ENCODE assay signal across 8 cellular contexts in the genomic region with DNA sequence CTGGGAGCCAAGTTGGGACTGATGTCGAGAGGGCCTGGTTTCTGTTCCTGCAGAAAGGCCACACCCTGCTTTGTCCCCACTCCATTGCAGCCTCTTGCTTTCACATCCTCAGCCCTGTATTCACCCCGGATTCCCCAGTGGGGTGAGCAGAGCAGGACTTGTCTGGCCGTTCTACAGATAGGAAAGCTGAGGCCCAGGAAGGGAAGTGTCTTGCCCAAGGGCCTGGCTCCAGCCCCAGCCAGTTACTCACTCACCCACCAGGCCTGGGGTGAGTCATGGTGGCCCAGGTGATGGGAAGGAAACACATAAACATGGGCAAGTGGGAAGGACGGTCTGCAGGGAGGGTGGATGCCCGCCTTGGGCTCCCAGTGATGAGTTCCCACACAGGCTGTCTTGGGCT. TPM values are rescaled to one million over a fixed set of nuclear protein-coding genes. Genes with fewer than 3 reads are reported as not detected.
DNase-seq lines count a peak whose midpoint lies in the region; ATAC-seq, FAIRE-seq and TF ChIP-seq lines count a peak whose summit lies in the region.

No MANE protein-coding gene starts in this region.

- H3K27ac ChIP-seq in GM23248 (peak overlapping the region; percentile 41), foreskin keratinocyte (peak overlapping the region; percentile 79), GM23338 (ENCODE audit: low read depth) (no peak overlapping the region), small intestine (ENCODE audit: low read depth in 1 of 2, low read length in 1 of 2) (no peak overlapping the region)
- H3K27ac ChIP-seq in CD4-positive, alpha-beta T cell (ENCODE audit: low read depth, low read length), result no peak overlapping the region

- H3K4me1 Mint-ChIP-seq in GM23338, result peaks cover 2% of the 10 kb centered on the region; the same call in 1 of the 3 replicates
- peaks cover 2% of the 10 kb centered on the region for H3K4me1 Mint-ChIP-seq in CD4-positive, alpha-beta T cell (ENCODE audit: low read depth)

- intact Hi-C loops in CD4-positive, alpha-beta T cell (cut with DNase I, micrococcal nuclease), result no loop called here

- WGBS in GM23248 (ENCODE audit: low coverage in 1 of 2, low lambda C conversion rate in 2 of 2, missing lambda C conversion rate in 2 of 2), 2 experiments, result 33 to 34% methylated on average over 5 of the region's 5 CpGs
- WGBS in small intestine, 3 donors, result 50 to 66% (median 57%) methylated on average over 5 of the region's 5 CpGs

- no peaks in the 10 kb centered on the region for H3K9me3 Mint-ChIP-seq in GM23338
- H3K9me3 Mint-ChIP-seq in CD4-positive, alpha-beta T cell, result no peaks in the 10 kb centered on the region

- no peak overlapping the region for H3K4me3 Mint-ChIP-seq in GM23338
- no peak overlapping the region for H3K4me3 Mint-ChIP-seq in CD4-positive, alpha-beta T cell

- CTCF ChIA-PET in CD4-positive, alpha-beta T cell (lab: Charles Lee), result no interaction called here

- H3K36me3 Mint-ChIP-seq in GM23338 (ENCODE audit: low read depth), result no peaks in the 10 kb centered on the region
- H3K36me3 Mint-ChIP-seq in CD4-positive, alpha-beta T cell (ENCODE audit: low read depth), result no peaks in the 10 kb centered on the region

- no peaks in the 10 kb centered on the region for H3K9me3 ChIP-seq in GM23248 (ENCODE audit: low read depth)
- H3K9me3 ChIP-seq in small intestine (ENCODE audit: control insufficient read depth, low read depth), result no peaks in the 10 kb centered on the region
- H3K9me3 ChIP-seq in CD4-positive, alpha-beta T cell (ENCODE audit: control insufficient read depth, low read length), result no peaks in the 10 kb centered on the region

- H3K79me2 ChIP-seq in GM23248 (ENCODE audit: insufficient read depth) (no peaks in the 10 kb centered on the region), GM23338 (replicated peaks; ENCODE audit: insufficient read depth) (no peaks in the 10 kb centered on the region)

- no peak for FAIRE-seq in small intestine (lab: Jason Lieb, UNC)

- H3K9ac ChIP-seq in GM23248, result peak overlapping the region; percentile 54

- peak overlapping the region; percentile 5 for H3K4me2 ChIP-seq in GM23248 (ENCODE audit: unreplicated experiment)
- H3K4me2 ChIP-seq in GM23338, result no peak overlapping the region

- no peak overlapping the region for H3K27ac Mint-ChIP-seq in GM23338
- no peak overlapping the region for H3K27ac Mint-ChIP-seq in CD4-positive, alpha-beta T cell

- H3K9me2 ChIP-seq in GM23248 (ENCODE audit: insufficient read depth), result no peaks in the 10 kb centered on the region
- H3K9me2 ChIP-seq in GM23338 (ENCODE audit: insufficient read depth), result no peaks in the 10 kb centered on the region

- H4K20me1 ChIP-seq in GM23248 (ENCODE audit: insufficient read depth), result no peaks in the 10 kb centered on the region
- no peaks in the 10 kb centered on the region for H4K20me1 ChIP-seq in GM23338 (replicated peaks; ENCODE audit: insufficient read depth)

- DNase-seq in AG08395 (ENCODE audit: low spot score), result peak; percentile 94
- DNase-seq in GM23248, result peak; percentile 97
- DNase-seq in SIG-M5 (lab: John Stamatoyannopoulos, UW), result peak; percentile 26
- peak; percentile 96 to 98 for DNase-seq in foreskin keratinocyte
- DNase-seq in GM23338 (ENCODE audit: low spot score), result no peak
- no peak for DNase-seq in small intestine
- DNase-seq in CD4-positive, alpha-beta T cell, result no peak

- POLR2A ChIA-PET in CD4-positive, alpha-beta T cell (lab: Charles Lee), result no interaction called here

- no peak for TF ChIP-seq CTCF in foreskin keratinocyte (conservative IDR thresholded peaks at IDR 0.05)
- no peak for TF ChIP-seq CTCF in GM23338 (conservative IDR thresholded peaks at IDR 0.05; ENCODE audit: low read depth in 2 of 2)
- no peak for TF ChIP-seq CTCF in CD4-positive, alpha-beta T cell (IDR thresholded peaks at IDR 0.05)

- no peak overlapping the region for H3K4me3 ChIP-seq in GM23248
- H3K4me3 ChIP-seq in GM23338, result no peak overlapping the region
- no peak overlapping the region for H3K4me3 ChIP-seq in small intestine (ENCODE audit: low read depth in 1 of 2, low read length in 2 of 2)

- H3K4me1 ChIP-seq in GM23248 (ENCODE audit: insufficient read depth) (peaks cover 9% of the 10 kb centered on the region), foreskin keratinocyte (peaks cover 43% of the 10 kb centered on the region), GM23338 (ENCODE audit: insufficient read depth) (peaks cover 5% of the 10 kb centered on the region; the same call in 1 of the 2 replicates), small intestine (ENCODE audit: control insufficient read depth in 2 of 2, insufficient read depth in 1 of 2, low read depth in 1 of 2, low read length in 1 of 2) (no peaks in the 10 kb centered on the region)

- H3F3A ChIP-seq in GM23248 (ENCODE audit: insufficient read depth) (no peaks in the 10 kb centered on the region), GM23338 (replicated peaks; ENCODE audit: low read depth) (0 out of 2 replicates have a peak, but pooled peaks cover 5% of the 10 kb centered on the region)

- in situ Hi-C loops in GM23248 (cut with MboI), result no loop called here

- ATAC-seq in foreskin keratinocyte, result peak; percentile 85
- ATAC-seq in GM23338, result no peak
- no peak for ATAC-seq in GM21786 (IDR thresholded peaks at IDR 0.05; ENCODE audit: unreplicated experiment)
- ATAC-seq in CD4-positive, alpha-beta T cell (ENCODE audit: poor library complexity), result no peak

- peaks cover 13% of the 10 kb centered on the region for H3K27me3 Mint-ChIP-seq in GM23338 (ENCODE audit: insufficient read depth, low read depth, poor library complexity)
- H3K27me3 Mint-ChIP-seq in CD4-positive, alpha-beta T cell, result no peaks in the 10 kb centered on the region

- H3K36me3 ChIP-seq in GM23248 (ENCODE audit: low read depth) (no peaks in the 10 kb centered on the region), GM23338 (ENCODE audit: insufficient read depth) (no peaks in the 10 kb centered on the region), small intestine (ENCODE audit: control insufficient read depth in 2 of 2, insufficient read depth in 2 of 2, low read length in 2 of 2) (no peaks in the 10 kb centered on the region)

- H3K27me3 ChIP-seq in GM23248 (replicated peaks; ENCODE audit: insufficient read depth), result no peaks in the 10 kb centered on the region
- no peaks in the 10 kb centered on the region for H3K27me3 ChIP-seq in foreskin keratinocyte
- H3K27me3 ChIP-seq in GM23338 (ENCODE audit: insufficient read depth), result 0 out of 2 replicates have a peak, but pooled peaks cover 8% of the 10 kb centered on the region
- no peaks in the 10 kb centered on the region for H3K27me3 ChIP-seq in small intestine (ENCODE audit: control insufficient read depth in 2 of 2, insufficient read depth in 2 of 2, low read length in 2 of 2)
- no peaks in the 10 kb centered on the region for H3K27me3 ChIP-seq in CD4-positive, alpha-beta T cell (ENCODE audit: control insufficient read depth, insufficient read depth, low read length)

- H2AFZ ChIP-seq in GM23248, result no peak overlapping the region
- no peak overlapping the region for H2AFZ ChIP-seq in GM23338

TF ChIP-seq in GM23338, 12 proteins besides CTCF, POLR2A, EP300 and RAD21 (continues in another document):
- TF ChIP-seq POLR2AphosphoS5 (IDR thresholded peaks at IDR 0.05; ENCODE audit: low read depth), result no peak

RNA-seq across cellular contexts. Expression of a gene that starts 6.1 kb away (rescaled TPM):
- total RNA-seq in GM23248 (2014; rRNA removed; shearing (Covaris generic)), result 12.4 and 17.7 TPM in 2 replicates
- polyA plus RNA-seq in GM23248 (2016; fragmentation: Nextera tagmentation; extraction: Ambion mirVana) (5.1 and 5.8 TPM in 2 replicates), foreskin keratinocyte (107 and 117 TPM in 2 replicates), GM23338 (2016; fragmentation: Nextera tagmentation; extraction: Ambion mirVana) (5.6 and 5.9 TPM in 2 replicates), small intestine (1 to 10 TPM; 1.6 to 7.1 (median 1.8) TPM)
- total RNA-seq in foreskin keratinocyte, result 119 and 131 TPM in 2 replicates
- 14.7 and 15.8 TPM in 2 replicates for total RNA-seq in GM23338 (2014; rRNA removed; shearing (Covaris generic))
- 1 to 10 TPM; 4.8 to 5.2 TPM for total RNA-seq in CD4-positive, alpha-beta T cell

Comparison
In these comparisons a context has a peak if more than half of its experiments do, and no peak if none do; other contexts are left out.
1. DNase-seq: peak in AG08395 (single experiment), GM23248 (single experiment), SIG-M5 (single experiment) and foreskin keratinocyte (2 of 2); none in GM23338 (single experiment), small intestine (single experiment) and CD4-positive, alpha-beta T cell (0 of 10).
2. H3K27ac ChIP-seq: peak in GM23248 (single experiment) and foreskin keratinocyte (single experiment); none in GM23338 (single experiment), small intestine (0 of 2) and CD4-positive, alpha-beta T cell (single experiment).